14 cellular contexts compared by ENCODE assay signal in genomic region chr16:10987361-10988163, GRCh38. TPM values are rescaled to one million over a fixed set of nuclear protein-coding genes. Genes with fewer than 3 reads are reported as not detected.
DNase-seq lines count a peak whose midpoint lies in the region; ATAC-seq lines count a peak whose summit lies in the region.
"Had no signal": no experiment of that assay in that cellular context is flagged by ENCODE, and none has a peak within 500 bp of the region (broad histone marks: within the 10 kb centered on the region; RNA-seq: fewer than 3 reads in every experiment).

No MANE protein-coding gene starts in this region.

- H3K27me3 Mint-ChIP-seq in activated T-cell treated with anti-CD3 and anti-CD28 coated beads, Interleukin-2, amount 50 U/mL, for 24 hours: no peaks in the 10 kb centered on the region
- H3K27me3 Mint-ChIP-seq in activated T-helper 2 cell treated with anti-CD3 and anti-CD28 coated beads, Interferon-gamma antibody, Interleukin-2, Interleukin-4, amounts not matched to agents 10 μg/mL and 5 μg/mL and 100 μg/mL, durations not matched to agents 14 hours and 24 hours and 36 hours (ENCODE audit: low read depth): no peaks in the 10 kb centered on the region
- H3K27me3 Mint-ChIP-seq in natural killer cell treated with Interleukin-12 subunit alpha and Interleukin-12 subunit beta and Interleukin-15 and Interleukin-18, amount 100 ng/mL, for 72 hours: no peaks in the 10 kb centered on the region

- H3K27ac Mint-ChIP-seq in activated T-cell treated with anti-CD3 and anti-CD28 coated beads, Interleukin-2, amount 50 U/mL, for 24 hours: peak overlapping the region; percentile 99
- peak overlapping the region; percentile 84 for H3K27ac Mint-ChIP-seq in activated T-helper 2 cell treated with anti-CD3 and anti-CD28 coated beads, Interferon-gamma antibody, Interleukin-2, Interleukin-4, amounts not matched to agents 10 μg/mL and 5 μg/mL and 100 μg/mL, durations not matched to agents 14 hours and 24 hours and 36 hours
- peak overlapping the region; percentile 89 for H3K27ac Mint-ChIP-seq in natural killer cell treated with Interleukin-12 subunit alpha and Interleukin-12 subunit beta and Interleukin-15 and Interleukin-18, amount 100 ng/mL, for 72 hours

- intact Hi-C loops in activated T-helper 2 cell treated with anti-CD3 and anti-CD28 coated beads, Interferon-gamma antibody, Interleukin-2, Interleukin-4, amounts not matched to agents 10 μg/mL and 5 μg/mL and 100 μg/mL, durations not matched to agents 14 hours and 24 hours and 36 hours (cut with micrococcal nuclease): loop anchor here (1.0 to 5.0 kb wide), 10 partner anchors 22 to 270 kb away; no protein-coding TSS in a partner anchor

- peaks cover 72% of the 10 kb centered on the region for H3K36me3 Mint-ChIP-seq in activated T-cell treated with anti-CD3 and anti-CD28 coated beads, Interleukin-2, amount 50 U/mL, for 24 hours (ENCODE audit: low read depth)
- H3K36me3 Mint-ChIP-seq in activated T-helper 2 cell treated with anti-CD3 and anti-CD28 coated beads, Interferon-gamma antibody, Interleukin-2, Interleukin-4, amounts not matched to agents 10 μg/mL and 5 μg/mL and 100 μg/mL, durations not matched to agents 14 hours and 24 hours and 36 hours (ENCODE audit: low read depth): peaks cover 68% of the 10 kb centered on the region
- peaks cover 22% of the 10 kb centered on the region for H3K36me3 Mint-ChIP-seq in natural killer cell treated with Interleukin-12 subunit alpha and Interleukin-12 subunit beta and Interleukin-15 and Interleukin-18, amount 100 ng/mL, for 72 hours

- H3K9me3 Mint-ChIP-seq in activated T-cell treated with anti-CD3 and anti-CD28 coated beads, Interleukin-2, amount 50 U/mL, for 24 hours: no peaks in the 10 kb centered on the region
- peaks cover 6% of the 10 kb centered on the region for H3K9me3 Mint-ChIP-seq in activated T-helper 2 cell treated with anti-CD3 and anti-CD28 coated beads, Interferon-gamma antibody, Interleukin-2, Interleukin-4, amounts not matched to agents 10 μg/mL and 5 μg/mL and 100 μg/mL, durations not matched to agents 14 hours and 24 hours and 36 hours
- H3K9me3 Mint-ChIP-seq in natural killer cell treated with Interleukin-12 subunit alpha and Interleukin-12 subunit beta and Interleukin-15 and Interleukin-18, amount 100 ng/mL, for 72 hours: no peaks in the 10 kb centered on the region

- peak overlapping the region; percentile 44 for H3K4me3 Mint-ChIP-seq in activated T-cell treated with anti-CD3 and anti-CD28 coated beads, Interleukin-2, amount 50 U/mL, for 24 hours
- peak overlapping the region; percentile 34 for H3K4me3 Mint-ChIP-seq in activated T-helper 2 cell treated with anti-CD3 and anti-CD28 coated beads, Interferon-gamma antibody, Interleukin-2, Interleukin-4, amounts not matched to agents 10 μg/mL and 5 μg/mL and 100 μg/mL, durations not matched to agents 14 hours and 24 hours and 36 hours (ENCODE audit: low read depth)
- H3K4me3 Mint-ChIP-seq in natural killer cell treated with Interleukin-12 subunit alpha and Interleukin-12 subunit beta and Interleukin-15 and Interleukin-18, amount 100 ng/mL, for 72 hours: peak overlapping the region; percentile 74

- ATAC-seq in HG02610 (IDR thresholded peaks at IDR 0.05; ENCODE audit: unreplicated experiment): peak; percentile 25
- ATAC-seq in natural killer cell treated with Interleukin-12 subunit alpha and Interleukin-12 subunit beta and Interleukin-15 and Interleukin-18, amount 100 ng/mL, for 72 hours: peak; percentile 56 to 82
- no peak for ATAC-seq in HG03139 (IDR thresholded peaks at IDR 0.05; ENCODE audit: unreplicated experiment)
- no peak for ATAC-seq in HG02571 (IDR thresholded peaks at IDR 0.05; ENCODE audit: unreplicated experiment)
- ATAC-seq: Right ventricle myocardium inferior had no signal

- no peak for DNase-seq in activated T-cell treated with anti-CD3 and anti-CD28 coated beads, Interleukin-2, amount 50 U/mL, for 24 hours
- DNase-seq in activated T-cell treated with anti-CD3 and anti-CD28 coated beads, Interleukin-2, amount 50 U/mL, for 1 hour: no peak
- DNase-seq in activated T-helper 2 cell treated with anti-CD3 and anti-CD28 coated beads, Interferon-gamma antibody, Interleukin-2, Interleukin-4, amounts not matched to agents 10 μg/mL and 5 μg/mL and 100 μg/mL, durations not matched to agents 14 hours and 24 hours and 36 hours (ENCODE audit: low spot score): no peak
- no peak for DNase-seq in natural killer cell treated with Interleukin-12 subunit alpha and Interleukin-12 subunit beta and Interleukin-15 and Interleukin-18, amount 100 ng/mL, for 72 hours (ENCODE audit: low spot score)
- no peak for DNase-seq in SHP77 treated with DMSO at 0.1 percent for 48 hours (lab: John Stamatoyannopoulos, UW)
- DNase-seq: activated gamma-delta T cell treated with Interleukin-2 at 50 U/mL for 16 hours, Caco-2, MM.1S, NCI-H1930, NCI-H446 treated with DMSO at 0.1 percent for 48 hours had no signal

- H3K4me1 Mint-ChIP-seq in activated T-cell treated with anti-CD3 and anti-CD28 coated beads, Interleukin-2, amount 50 U/mL, for 24 hours (ENCODE audit: low read depth): peaks cover 90% of the 10 kb centered on the region
- H3K4me1 Mint-ChIP-seq in activated T-helper 2 cell treated with anti-CD3 and anti-CD28 coated beads, Interferon-gamma antibody, Interleukin-2, Interleukin-4, amounts not matched to agents 10 μg/mL and 5 μg/mL and 100 μg/mL, durations not matched to agents 14 hours and 24 hours and 36 hours (ENCODE audit: low read depth): peaks cover 81% of the 10 kb centered on the region
- peaks cover 77 to 81% of the 10 kb centered on the region in 2 donors for H3K4me1 Mint-ChIP-seq in natural killer cell treated with Interleukin-12 subunit alpha and Interleukin-12 subunit beta and Interleukin-15 and Interleukin-18, amount 100 ng/mL, for 72 hours (ENCODE audit: low read depth in 2 of 2)

RNA-seq across cellular contexts. Expression of gene CLEC16A, which starts 43.2 kb away (rescaled TPM):
- total RNA-seq in activated T-helper 2 cell treated with anti-CD3 and anti-CD28 coated beads, Interferon-gamma antibody, Interleukin-2, Interleukin-4, amounts not matched to agents 10 μg/mL and 5 μg/mL and 100 μg/mL, durations not matched to agents 14 hours and 24 hours and 36 hours: 44.8 and 48.7 TPM in 2 replicates
- 10 to 100 TPM; 42.5 to 60.2 TPM for total RNA-seq in natural killer cell treated with Interleukin-12 subunit alpha and Interleukin-12 subunit beta and Interleukin-15 and Interleukin-18, amount 100 ng/mL, for 72 hours

RNA-seq across cellular contexts. Expression of gene DEXI, which starts 45.3 kb away (rescaled TPM):
- total RNA-seq in activated T-helper 2 cell treated with anti-CD3 and anti-CD28 coated beads, Interferon-gamma antibody, Interleukin-2, Interleukin-4, amounts not matched to agents 10 μg/mL and 5 μg/mL and 100 μg/mL, durations not matched to agents 14 hours and 24 hours and 36 hours: 38.5 and 38.7 TPM in 2 replicates
- total RNA-seq in natural killer cell treated with Interleukin-12 subunit alpha and Interleukin-12 subunit beta and Interleukin-15 and Interleukin-18, amount 100 ng/mL, for 72 hours: 10 to 100 TPM; 20.7 to 36.3 TPM

Comparison
In these comparisons a context has a peak if more than half of its experiments do, and no peak if none do; other contexts are left out.
1. ATAC-seq: peak in HG02610 (single experiment) and natural killer cell treated with Interleukin-12 subunit alpha and Interleukin-12 subunit beta and Interleukin-15 and Interleukin-18, amount 100 ng/mL, for 72 hours (2 of 2); none in HG03139 (single experiment) and HG02571 (single experiment).
2. Peak in every context shown above with its lines, with median percentiles within 50 percentile points of each other: H3K27ac Mint-ChIP-seq and H3K4me3 Mint-ChIP-seq.